Comparison of ENCODE assay signal across 11 cellular contexts in the genomic region with DNA sequence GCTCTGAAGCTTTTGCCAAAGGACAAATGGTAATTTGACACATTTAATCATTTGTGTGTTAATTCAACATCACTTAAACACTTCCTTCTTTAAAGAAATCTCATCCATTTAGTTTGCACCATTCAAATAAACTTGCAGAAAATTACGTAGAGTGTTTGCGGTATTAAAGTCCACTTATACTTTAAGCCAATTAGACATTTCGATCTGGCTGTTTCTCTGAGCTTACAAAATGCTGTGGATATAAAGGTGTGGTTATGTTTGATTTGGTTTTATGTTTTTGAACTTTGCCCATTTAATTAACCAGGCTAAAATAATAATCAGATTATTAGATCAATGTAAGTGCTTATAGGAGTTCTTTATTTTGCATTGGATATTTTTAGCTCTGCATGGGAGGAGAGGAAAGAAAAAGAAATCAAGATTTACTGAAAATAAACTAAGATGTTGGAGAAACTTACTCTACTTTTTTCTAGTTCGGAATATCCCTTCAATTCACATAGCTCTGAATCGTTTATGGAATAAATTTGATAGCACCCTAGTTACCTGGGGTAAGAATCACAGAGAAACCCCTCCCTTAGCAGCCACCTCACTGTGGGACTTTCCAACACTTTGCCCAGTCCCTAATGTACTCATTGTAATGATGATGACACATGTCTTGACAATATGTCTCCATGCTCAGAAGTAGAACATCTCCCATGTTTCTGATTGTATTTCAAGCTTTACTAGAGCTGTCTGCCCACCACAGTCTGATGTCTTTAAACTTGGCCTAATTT.
DNase-seq lines count a peak whose midpoint lies in the region; ATAC-seq and TF ChIP-seq lines count a peak whose summit lies in the region.
"Had no signal": no experiment of that assay in that cellular context is flagged by ENCODE, and none has a peak within 500 bp of the region (broad histone marks: within the 10 kb centered on the region; RNA-seq: fewer than 3 reads in every experiment).

No MANE protein-coding gene starts in this region.

- H3K27ac ChIP-seq in effector memory CD4-positive, alpha-beta T cell (ENCODE audit: insufficient read depth, low read length, poor library complexity, severe bottlenecking), result peak overlapping the region; percentile 97
- no peak overlapping the region for H3K27ac ChIP-seq in aorta (ENCODE audit: low read depth in 1 of 2, low read length in 2 of 2)
- no peak overlapping the region for H3K27ac ChIP-seq in adrenal gland
- H3K27ac ChIP-seq: suprapubic skin had no signal

- no peak overlapping the region for H3K4me3 ChIP-seq in effector memory CD4-positive, alpha-beta T cell (ENCODE audit: insufficient read depth, low read depth, low read length, poor library complexity, severe bottlenecking)
- no peak overlapping the region for H3K4me3 ChIP-seq in aorta (ENCODE audit: low read length in 2 of 2)
- no peak overlapping the region for H3K4me3 ChIP-seq in adrenal gland
- H3K4me3 ChIP-seq: suprapubic skin had no signal

- TF ChIP-seq POLR2A in adrenal gland (IDR thresholded peaks at IDR 0.05), result no peak

- ATAC-seq in GM21576 (IDR thresholded peaks at IDR 0.05; ENCODE audit: unreplicated experiment) (no peak), aorta (ENCODE audit: low FRiP score) (no peak), GM19351 (IDR thresholded peaks at IDR 0.05; ENCODE audit: unreplicated experiment) (no peak)
- ATAC-seq: Panc1 had no signal

- H3K9me3 ChIP-seq in effector memory CD4-positive, alpha-beta T cell (ENCODE audit: control insufficient read depth, low read length), result no peaks in the 10 kb centered on the region
- H3K9me3 ChIP-seq in aorta (ENCODE audit: control insufficient read depth, low read length) (no peaks in the 10 kb centered on the region), adrenal gland (replicated peaks in 1 of 3) (no peaks in the 10 kb centered on the region)
- H3K9me3 ChIP-seq: suprapubic skin had no signal

- WGBS in aorta, 2 donors, result 83 to 85% methylated on average over 5 of the region's 5 CpGs
- WGBS in adrenal gland, 4 donors, result 88 to 94% (median 92%) methylated on average over 5 of the region's 5 CpGs

- H3K4me1 ChIP-seq in effector memory CD4-positive, alpha-beta T cell (ENCODE audit: control insufficient read depth, insufficient read depth, low read length, poor library complexity, severe bottlenecking), result peaks cover 38% of the 10 kb centered on the region
- H3K4me1 ChIP-seq in aorta (ENCODE audit: control insufficient read depth in 1 of 2, insufficient read depth in 2 of 2, low read length in 2 of 2) (no peaks in the 10 kb centered on the region), adrenal gland (replicated peaks in 1 of 2) (peaks cover 0 to 5% of the 10 kb centered on the region in 2 donors)
- H3K4me1 ChIP-seq: suprapubic skin had no signal

- TF ChIP-seq CTCF in adrenal gland (IDR thresholded peaks at IDR 0.05), result no peak

- peak; percentile 10 for DNase-seq in HT-29 (ENCODE audit: low spot score)
- peak; percentile 54 to 63 for DNase-seq in activated CD4-positive, alpha-beta T cell treated with anti-CD3 and anti-CD28 coated beads for 4 hours
- peak; percentile 43 to 63 (median 62) for DNase-seq in effector memory CD4-positive, alpha-beta T cell
- DNase-seq in stimulated activated CD8-positive, alpha-beta memory T cell treated with anti-CD3 and anti-CD28 coated beads, Interleukin-15, amount 100 ng/mL, for 48 hours (ENCODE audit: low read depth in 2 of 2), result peak; percentile 14 to 23
- no peak for DNase-seq in aorta
- no peak for DNase-seq in adrenal gland
- DNase-seq: KG1 had no signal

- intact Hi-C loops in aorta (cut with DNase I), result no loop called here
- intact Hi-C loops in adrenal gland (cut with DNase I), result no loop called here

- H3K36me3 ChIP-seq in effector memory CD4-positive, alpha-beta T cell (ENCODE audit: control insufficient read depth, insufficient read depth, low read length), result no peaks in the 10 kb centered on the region
- H3K36me3 ChIP-seq in aorta (ENCODE audit: control insufficient read depth in 1 of 2, insufficient read depth in 2 of 2, low read length in 1 of 2) (no peaks in the 10 kb centered on the region), adrenal gland (replicated peaks in 1 of 2) (no peaks in the 10 kb centered on the region)
- H3K36me3 ChIP-seq: suprapubic skin had no signal

- H3K27me3 ChIP-seq in effector memory CD4-positive, alpha-beta T cell (replicated peaks; ENCODE audit: control insufficient read depth, insufficient read depth, low read length, poor library complexity, severe bottlenecking), result no peaks in the 10 kb centered on the region
- H3K27me3 ChIP-seq in aorta (ENCODE audit: control insufficient read depth in 1 of 2, insufficient read depth in 2 of 2, low read length in 1 of 2) (no peaks in the 10 kb centered on the region), adrenal gland (no peaks in the 10 kb centered on the region)
- H3K27me3 ChIP-seq: suprapubic skin had no signal

Comparison
In these comparisons a context has a peak if more than half of its experiments do, and no peak if none do; other contexts are left out.
1. DNase-seq: peak in HT-29 (single experiment), activated CD4-positive, alpha-beta T cell treated with anti-CD3 and anti-CD28 coated beads for 4 hours (2 of 2), effector memory CD4-positive, alpha-beta T cell (3 of 3) and stimulated activated CD8-positive, alpha-beta memory T cell treated with anti-CD3 and anti-CD28 coated beads, Interleukin-15, amount 100 ng/mL, for 48 hours (2 of 2); none in aorta (0 of 2) and adrenal gland (0 of 7).